In genomic region chr2:239401450-239402227, GRCh38 we compare ENCODE assay signal across 1 cellular context.
TF ChIP-seq lines count a peak whose summit lies in the region.

No MANE protein-coding gene starts in this region.

TF ChIP-seq in HepG2, 621 proteins besides CTCF, POLR2A, EP300 and RAD21 (continued from another document and continues in another):
- TF ChIP-seq MIER2 (CRISPR knock-in tag; IDR thresholded peaks at IDR 0.05) (peak; percentile 60; the same call in 1 of the 2 replicates), MAFG (CRISPR knock-in tag; IDR thresholded peaks at IDR 0.05) (peak; percentile 77; the same call in 1 of the 2 replicates), ZNF512 (CRISPR knock-in tag; IDR thresholded peaks at IDR 0.05) (peak; percentile 76; the same call in 1 of the 2 replicates), STAT6 (CRISPR knock-in tag; IDR thresholded peaks at IDR 0.05; ENCODE audit: borderline replicate concordance) (peak; percentile 95; the same call in 1 of the 2 replicates), ZMAT3 (CRISPR knock-in tag; conservative IDR thresholded peaks at IDR 0.05) (peak; percentile 99), IKZF1 (IDR thresholded peaks at IDR 0.05) (no peak), KDM3A (CRISPR knock-in tag; IDR thresholded peaks at IDR 0.05; ENCODE audit: low read depth) (peak; percentile 86; the same call in 1 of the 2 replicates), ZNF747 (CRISPR knock-in tag; IDR thresholded peaks at IDR 0.05; ENCODE audit: borderline replicate concordance) (peak; percentile 98), KDM2A (CRISPR knock-in tag; IDR thresholded peaks at IDR 0.05; ENCODE audit: borderline replicate concordance, low read depth) (peak; percentile 96), ZNF136 (CRISPR knock-in tag; IDR thresholded peaks at IDR 0.05; ENCODE audit: low read depth) (peak; percentile 95; the same call in 1 of the 2 replicates), SP5 (CRISPR knock-in tag; IDR thresholded peaks at IDR 0.05; ENCODE audit: borderline replicate concordance, low read depth) (peak; percentile 17; the same call in 1 of the 2 replicates), HNRNPUL1 (IDR thresholded peaks at IDR 0.05; ENCODE audit: low read depth, low read length) (peak; percentile 90), SCMH1 (CRISPR knock-in tag; IDR thresholded peaks at IDR 0.05; ENCODE audit: borderline replicate concordance) (no peak), ZSCAN5A (CRISPR knock-in tag; IDR thresholded peaks at IDR 0.05; ENCODE audit: borderline replicate concordance) (peak; percentile 90), HOXA9 (CRISPR knock-in tag; IDR thresholded peaks at IDR 0.05; ENCODE audit: borderline replicate concordance) (peak; percentile 99), FUBP1 (CRISPR knock-in tag; IDR thresholded peaks at IDR 0.05; ENCODE audit: borderline replicate concordance) (0 out of 2 replicates have a peak, but pooled peaks have one; percentile 92), JUN (CRISPR knock-in tag; IDR thresholded peaks at IDR 0.05) (no peak), ARID3A (IDR thresholded peaks at IDR 0.05; ENCODE audit: low read depth, low read length) (no peak), MXD1 (CRISPR knock-in tag; IDR thresholded peaks at IDR 0.05) (peak; percentile 100), ZNF207 (IDR thresholded peaks at IDR 0.05; ENCODE audit: borderline replicate concordance) (no peak; the same call in 1 of the 2 replicates), REXO4 (CRISPR knock-in tag; IDR thresholded peaks at IDR 0.05; ENCODE audit: borderline replicate concordance) (peak; percentile 99), SKIL (CRISPR knock-in tag; IDR thresholded peaks at IDR 0.05; ENCODE audit: borderline replicate concordance) (peak; percentile 70), HCFC1 (IDR thresholded peaks at IDR 0.05; ENCODE audit: low read depth, low read length) (peak; percentile 64), TRIM22 (IDR thresholded peaks at IDR 0.05) (no peak), ZNF614 (CRISPR knock-in tag; IDR thresholded peaks at IDR 0.05; ENCODE audit: borderline replicate concordance) (peak; percentile 84; the same call in 1 of the 2 replicates), ZNF205 (CRISPR knock-in tag; IDR thresholded peaks at IDR 0.05) (peak; percentile 90; the same call in 1 of the 2 replicates), SMAD3 (CRISPR knock-in tag; IDR thresholded peaks at IDR 0.05) (peak; percentile 97), ZNF274 (CRISPR knock-in tag; IDR thresholded peaks at IDR 0.05) (peak; percentile 99), PHB2 (IDR thresholded peaks at IDR 0.05; ENCODE audit: partially characterized antibody) (no peak), ZNF703 (CRISPR knock-in tag; IDR thresholded peaks at IDR 0.05; ENCODE audit: borderline replicate concordance) (peak; percentile 87; the same call in 1 of the 2 replicates), ZNF850 (CRISPR knock-in tag; conservative IDR thresholded peaks at IDR 0.05) (peak; percentile 81; the same call in 1 of the 2 replicates), CBX2 (IDR thresholded peaks at IDR 0.05; ENCODE audit: low read depth, low read length) (no peak), CBX2 (CRISPR knock-in tag; IDR thresholded peaks at IDR 0.05; ENCODE audit: low read depth) (peak; percentile 99), ZFP41 (CRISPR knock-in tag; IDR thresholded peaks at IDR 0.05; ENCODE audit: borderline replicate concordance) (peak; percentile 99), REL (CRISPR knock-in tag; conservative IDR thresholded peaks at IDR 0.05) (peak; percentile 99), ZNF670 (CRISPR knock-in tag; IDR thresholded peaks at IDR 0.05; ENCODE audit: borderline replicate concordance) (peak; percentile 97), ZNF589 (CRISPR knock-in tag; conservative IDR thresholded peaks at IDR 0.05) (peak; percentile 99), SP4 (CRISPR knock-in tag; IDR thresholded peaks at IDR 0.05) (peak; percentile 87), SNAI1 (CRISPR knock-in tag; IDR thresholded peaks at IDR 0.05; ENCODE audit: borderline replicate concordance) (0 out of 2 replicates have a peak, but pooled peaks have one; percentile 98), ZNF333 (CRISPR knock-in tag; IDR thresholded peaks at IDR 0.05; ENCODE audit: borderline replicate concordance) (peak; percentile 98), ZBTB33 (CRISPR knock-in tag; IDR thresholded peaks at IDR 0.05) (peak; percentile 66), ZNF510 (CRISPR knock-in tag; IDR thresholded peaks at IDR 0.05; ENCODE audit: low read depth) (peak; percentile 97), ZNF552 (CRISPR knock-in tag; IDR thresholded peaks at IDR 0.05; ENCODE audit: borderline replicate concordance) (peak; percentile 99), DDIT3 (CRISPR knock-in tag; IDR thresholded peaks at IDR 0.05) (no peak), SP1 (IDR thresholded peaks at IDR 0.05) (no peak), SP1 (CRISPR knock-in tag; IDR thresholded peaks at IDR 0.05) (peak; percentile 53), ZNF766 (CRISPR knock-in tag; IDR thresholded peaks at IDR 0.05; ENCODE audit: borderline replicate concordance) (peak; percentile 98)
